ENCODE assay signal across 18 cellular contexts in the genomic region with DNA sequence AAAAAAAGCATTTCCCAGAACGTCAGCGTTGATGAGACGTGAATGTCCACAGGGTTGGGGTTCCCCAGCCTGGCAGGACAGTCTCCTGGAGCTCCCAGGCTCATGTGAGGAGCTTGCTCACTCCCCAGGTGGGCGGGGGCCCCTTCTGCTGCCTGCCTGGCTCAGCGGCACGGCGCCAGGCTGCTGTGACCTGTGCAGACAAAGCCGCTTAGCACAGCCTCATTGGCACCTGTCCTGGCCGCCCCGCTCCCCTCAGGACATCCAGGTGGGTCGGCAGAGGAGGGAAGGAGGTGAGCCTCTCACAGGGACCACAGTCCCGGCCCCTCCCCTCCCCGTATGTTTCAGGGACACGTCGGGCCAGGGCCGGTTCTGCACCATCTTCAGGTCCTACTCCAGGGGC. TPM values are rescaled to one million over a fixed set of nuclear protein-coding genes. Genes with fewer than 3 reads are reported as not detected.
"Had no signal": no experiment of that assay in that cellular context is flagged by ENCODE, and none has a peak within 500 bp of the region (broad histone marks: within the 10 kb centered on the region; RNA-seq: fewer than 3 reads in every experiment).

No MANE protein-coding gene starts in this region.

- H3K27ac ChIP-seq: heart left ventricle, neural progenitor cell, ovary, thyroid gland had no signal

- DNase-seq: activated CD4-positive, alpha-beta memory T cell treated with anti-CD3 and anti-CD28 coated beads, Interleukin-2, amount 10 ng/mL, durations not matched to agents 7 days and 5 days; activated CD4-positive, alpha-beta T cell treated with anti-CD3 and anti-CD28 coated beads for 48 hours; activated effector memory CD4-positive, alpha-beta T cell treated with anti-CD3 and anti-CD28 coated beads, Interleukin-2, amount 50 U/mL, for 16 hours; activated naive CD4-positive, alpha-beta T cell treated with anti-CD3 and anti-CD28 coated beads, Interleukin-2, amount 10 ng/mL, durations not matched to agents 7 days and 5 days; activated naive CD8-positive, alpha-beta T cell treated with anti-CD3 and anti-CD28 coated beads, Interleukin-2, amount 50 U/mL, for 24 hours; effector CD4-positive, alpha-beta T cell; heart left ventricle; islet precursor cell; left cardiac atrium; naive thymus-derived CD4-positive, alpha-beta T cell; ovary; stimulated activated CD4-positive, alpha-beta T cell treated with anti-CD3 and anti-CD28 coated beads, Interleukin-4, amount 100 ng/mL, for 24 hours; stimulated activated naive CD4-positive, alpha-beta T cell treated with Interleukin-2 at 50 U/mL for 16 hours; T1000; thyroid gland had no signal

- H3K4me3 ChIP-seq: heart left ventricle, neural progenitor cell, ovary, prostate gland, thyroid gland had no signal

- H3K36me3 ChIP-seq: neural progenitor cell, ovary, prostate gland, thyroid gland had no signal

- ATAC-seq: activated naive CD8-positive, alpha-beta T cell treated with anti-CD3 and anti-CD28 coated beads, Interleukin-2, amount 50 U/mL, for 24 hours; heart left ventricle; left cardiac atrium; naive thymus-derived CD4-positive, alpha-beta T cell had no signal

- H3K9me3 ChIP-seq: heart left ventricle, ovary, prostate gland, thyroid gland had no signal

- H3K4me1 ChIP-seq: heart left ventricle, neural progenitor cell had no signal

- H3K27me3 ChIP-seq: heart left ventricle, neural progenitor cell, ovary, thyroid gland had no signal

RNA-seq across cellular contexts. Expression of a gene that starts 12.9 kb away (rescaled TPM):
- total RNA-seq: epithelial cell of proximal tubule had no signal
